ENCODE assay signal across 13 cellular contexts in the genomic region with DNA sequence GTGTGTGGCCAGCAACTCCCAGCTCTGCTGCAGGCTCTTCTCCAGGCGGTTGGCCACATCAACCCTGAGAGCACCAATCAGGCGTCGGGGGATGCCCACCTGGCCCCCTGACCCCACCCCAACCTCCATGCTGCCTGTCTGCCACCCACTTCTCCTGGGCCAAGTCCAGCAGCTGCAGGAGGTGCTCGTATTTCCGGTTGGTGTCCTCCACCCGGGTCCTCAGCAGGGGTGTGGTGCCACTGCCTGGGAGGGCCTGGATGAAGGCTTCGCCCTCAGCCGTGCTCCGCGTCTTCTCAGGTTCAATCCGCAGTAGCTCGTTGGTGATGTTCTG. TPM values are rescaled to one million over a fixed set of nuclear protein-coding genes. Genes with fewer than 3 reads are reported as not detected.
"Had no signal": no experiment of that assay in that cellular context is flagged by ENCODE, and none has a peak within 500 bp of the region (broad histone marks: within the 10 kb centered on the region; RNA-seq: fewer than 3 reads in every experiment).

No MANE protein-coding gene starts in this region.

- DNase-seq: activated CD4-positive, alpha-beta T cell treated with anti-CD3 and anti-CD28 coated beads, Interleukin-2, amount 50 U/mL, for 4 hours; activated gamma-delta T cell; activated naive CD8-positive, alpha-beta T cell treated with anti-CD3 and anti-CD28 coated beads for 36 hours; activated T-cell treated with anti-CD3 and anti-CD28 coated beads, Interleukin-2, amount 50 U/mL, for 48 hours; anterior cingulate cortex; cerebellar nuclear complex; nephron progenitor cell; sigmoid colon; stimulated activated CD4-positive, alpha-beta T cell treated with anti-CD3 and anti-CD28 coated beads, Interleukin-2, amount 100 ng/mL, for 24 hours; stimulated activated naive CD4-positive, alpha-beta T cell; trophoblast cell had no signal

- H3K4me3 ChIP-seq: sigmoid colon had no signal

- H3K9me3 ChIP-seq: sigmoid colon had no signal

- ATAC-seq: activated CD4-positive, CD25-positive, alpha-beta regulatory T cell treated with anti-CD3 and anti-CD28 coated beads, Interleukin-2, amount 50 U/mL, for 24 hours had no signal

- FAIRE-seq: keratinocyte had no signal

- H3K27me3 ChIP-seq: sigmoid colon had no signal

- H3K27ac ChIP-seq: sigmoid colon had no signal

RNA-seq across cellular contexts. Expression of a gene that starts 45.1 kb away (rescaled TPM):
- total RNA-seq: activated naive CD8-positive, alpha-beta T cell treated with anti-CD3 and anti-CD28 coated beads for 36 hours had no signal
